8 cellular contexts compared by ENCODE assay signal in the genomic region with DNA sequence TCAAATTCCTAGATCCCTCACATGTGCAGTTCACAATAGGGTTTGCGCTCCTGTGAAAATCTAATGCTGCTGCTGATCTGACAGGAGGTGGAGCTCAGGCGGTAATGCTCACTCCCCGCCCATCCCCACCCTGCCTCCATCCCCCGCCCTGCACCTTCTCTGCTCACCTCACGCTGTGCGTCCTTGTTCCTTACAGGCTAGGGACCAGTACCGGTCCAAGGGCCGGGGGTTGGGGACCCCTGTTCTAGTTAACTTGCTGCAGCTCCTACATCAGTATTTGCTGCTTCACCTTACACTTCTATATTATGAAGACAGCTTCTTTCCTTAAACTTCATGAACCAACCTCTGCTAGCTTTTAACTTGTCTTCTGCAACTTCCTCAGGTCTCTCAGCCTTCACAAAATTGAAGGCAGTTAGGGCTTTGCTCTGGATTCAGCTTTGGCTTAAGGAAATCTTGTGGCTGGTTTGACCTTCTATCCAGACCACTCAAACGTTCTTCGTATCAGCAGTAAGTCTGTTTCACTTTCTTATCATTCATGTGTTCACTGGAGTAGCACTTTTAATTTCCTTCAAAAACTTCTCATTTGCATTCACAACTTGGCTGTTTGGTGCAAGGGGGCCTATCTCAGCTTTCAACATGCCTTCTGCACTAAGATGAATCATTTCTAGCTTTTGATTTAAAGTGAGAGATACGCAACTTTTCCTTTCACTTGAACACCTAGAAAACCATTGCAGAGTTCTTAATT. TPM values are rescaled to one million over a fixed set of nuclear protein-coding genes. Genes with fewer than 3 reads are reported as not detected.
DNase-seq lines count a peak whose midpoint lies in the region; ATAC-seq and TF ChIP-seq lines count a peak whose summit lies in the region.

No MANE protein-coding gene starts in this region.

- peak overlapping the region; percentile 96 for H3K4me3 Mint-ChIP-seq in Caco-2 (ENCODE audit: unreplicated experiment)

- intact Hi-C loops in Caco-2 (cut with micrococcal nuclease; ENCODE audit: unreplicated experiment) (loop anchor here (5.0 kb wide), 1 partner anchor 304 kb away; no protein-coding TSS in a partner anchor), tibial artery (cut with DNase I; ENCODE audit: low total_unique reads) (no loop called here)

- peak overlapping the region; percentile 97 for H3K27ac Mint-ChIP-seq in Caco-2 (ENCODE audit: unreplicated experiment)

- peak overlapping the region; percentile 92 to 99 for H3K27ac ChIP-seq in tibial artery

- CTCF ChIA-PET in Caco-2 (lab: Charles Lee) = interaction anchor here (0.8 kb wide), 1 partner anchor 36 kb away, joined by 3 read pairs; no protein-coding TSS in a partner anchor

- H3K27me3 ChIP-seq in Caco-2 (replicated peaks; ENCODE audit: control insufficient read depth, insufficient read depth, low read length) = no peaks in the 10 kb centered on the region
- no peaks in the 10 kb centered on the region for H3K27me3 ChIP-seq in tibial artery

- BruUV-seq in Caco-2 (replicated peaks; lab: Mats Ljungman, UMichigan) = no TSS peak

- peaks cover 29% of the 10 kb centered on the region for H3K4me1 Mint-ChIP-seq in Caco-2 (ENCODE audit: low read depth, unreplicated experiment)

- H3K4me3 ChIP-seq in Caco-2 (ENCODE audit: low read depth, low read length) (no peak overlapping the region), fibroblast of pulmonary artery (replicated peaks; ENCODE audit: low read depth, low read length) (peak overlapping the region; percentile 45), tibial artery (peak overlapping the region; percentile 90 to 93)

- H3K9me3 ChIP-seq in Caco-2 (no peaks in the 10 kb centered on the region), tibial artery (no peaks in the 10 kb centered on the region)

- no peaks in the 10 kb centered on the region for H3K27me3 Mint-ChIP-seq in Caco-2 (ENCODE audit: insufficient read depth, unreplicated experiment)

- no peak for TF ChIP-seq CTCF in Caco-2 (IDR thresholded peaks at IDR 0.05; ENCODE audit: insufficient read depth in 1 of 2, low read depth in 1 of 2, low read length in 1 of 2, severe bottlenecking in 1 of 2, unreplicated experiment in 1 of 2)
- no peak for TF ChIP-seq CTCF in fibroblast of pulmonary artery (IDR thresholded peaks at IDR 0.05; ENCODE audit: low read length, missing control alignments)
- no peak for TF ChIP-seq CTCF in tibial artery (IDR thresholded peaks at IDR 0.05)

- ATAC-seq in GM21737 (IDR thresholded peaks at IDR 0.05; ENCODE audit: unreplicated experiment) (peak; percentile 36), HG03565 (IDR thresholded peaks at IDR 0.05; ENCODE audit: unreplicated experiment) (no peak)

- H3K36me3 ChIP-seq in Caco-2 (ENCODE audit: control insufficient read depth, insufficient read depth, low read length) (no peaks in the 10 kb centered on the region), tibial artery (no peaks in the 10 kb centered on the region)

- POLR2A ChIA-PET in Caco-2 (lab: Charles Lee) = no interaction called here

- H3K4me1 ChIP-seq in Caco-2 (peaks cover 24% of the 10 kb centered on the region), tibial artery (peaks cover 0 to 29% (median 25%) of the 10 kb centered on the region in 4 donors)

- peaks cover 44% of the 10 kb centered on the region for H3K36me3 Mint-ChIP-seq in Caco-2 (ENCODE audit: insufficient read depth, unreplicated experiment)

- DNase-seq in Caco-2 (no peak), NCI-H510A (lab: John Stamatoyannopoulos, UW) (peak; percentile 30), activated T-cell treated with anti-CD3 and anti-CD28 coated beads for 48 hours (ENCODE audit: low read depth) (peak; percentile 42), fibroblast of pulmonary artery (ENCODE audit: low read depth) (peak; percentile 8), occipital lobe (lab: John Stamatoyannopoulos, UW) (peak; percentile 12), tibial artery (peak; percentile 22 to 69)

- H3K9me3 Mint-ChIP-seq in Caco-2 (ENCODE audit: unreplicated experiment) = no peaks in the 10 kb centered on the region

RNA-seq across cellular contexts. Expression of gene TNKS2, which starts 1.7 kb away (rescaled TPM):
- total RNA-seq in Caco-2 (2022) (46.7 and 48.5 TPM in 2 replicates), occipital lobe (151 TPM)

Comparison
In these comparisons a context has a peak if more than half of its experiments do, and no peak if none do; other contexts are left out.
1. DNase-seq: peak in NCI-H510A (single experiment), activated T-cell treated with anti-CD3 and anti-CD28 coated beads for 48 hours (single experiment), fibroblast of pulmonary artery (single experiment), occipital lobe (single experiment) and tibial artery (2 of 2); none in Caco-2 (0 of 2).